In the genomic region with DNA sequence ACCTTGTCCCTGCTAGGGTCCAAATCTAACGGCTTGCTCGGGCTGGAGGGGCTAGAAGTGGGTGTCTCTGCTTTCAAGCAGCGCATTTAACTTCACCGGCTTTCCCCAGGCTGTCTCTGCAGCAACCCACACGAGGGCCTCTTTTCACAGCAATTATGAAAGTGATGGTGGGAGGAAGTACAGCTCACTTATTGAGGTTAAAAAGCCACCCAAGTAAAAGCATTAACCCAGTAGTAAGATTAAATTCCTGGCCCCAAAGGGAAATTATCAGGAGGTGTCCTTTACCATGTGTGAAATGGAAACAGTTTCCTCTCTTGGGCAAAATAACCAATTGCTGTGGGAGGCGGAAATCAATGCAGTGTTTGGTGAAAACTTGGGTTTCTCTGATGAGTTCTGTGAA, we compare ENCODE assay signal across 8 cellular contexts. TPM values are rescaled to one million over a fixed set of nuclear protein-coding genes. Genes with fewer than 3 reads are reported as not detected.
A peak's percentile ranks its signal among the peaks of the same experiment; 100 is the strongest.
DNase-seq lines count a peak whose midpoint lies in the region; ATAC-seq and TF ChIP-seq lines count a peak whose summit lies in the region.

No MANE protein-coding gene starts in this region.

- POLR2A ChIA-PET in HEK293 (lab: Yijun Ruan, JAX), result no interaction called here

- no peak overlapping the region for H3K9ac ChIP-seq in trophoblast cell (ENCODE audit: low read length)

- no CpG with 5 or more reads among the region's 6 CpGs for WGBS in trophoblast cell (ENCODE audit: extremely low coverage, insufficient coverage, insufficient read length)
- 45 to 46% methylated on average over 5 to 6 of the region's 6 CpGs for WGBS in gastroesophageal sphincter (ENCODE audit: low coverage in 1 of 2), 2 donors

- no peak overlapping the region for H4K91ac ChIP-seq in trophoblast cell (ENCODE audit: low read depth, low read length)

- no peak overlapping the region for H3K14ac ChIP-seq in trophoblast cell (ENCODE audit: low read length)

- no peak for TF ChIP-seq CTCF in GM12865 (IDR thresholded peaks at IDR 0.05; ENCODE audit: insufficient read depth, low read depth, low read length, missing control alignments)
- no peak for TF ChIP-seq CTCF in HEK293 (tag by site-specific recombination; IDR thresholded peaks at IDR 0.05)
- no peak for TF ChIP-seq CTCF in gastroesophageal sphincter (IDR thresholded peaks at IDR 0.05)

- H2AFZ ChIP-seq in trophoblast cell (ENCODE audit: insufficient read depth, low read length, poor library complexity), result no peak overlapping the region

- no peak overlapping the region for H3K18ac ChIP-seq in trophoblast cell (ENCODE audit: low read length)

- H3K36me3 ChIP-seq in HEK293 (ENCODE audit: control insufficient read depth in 2 of 2, insufficient read depth in 1 of 2, low read length in 2 of 2) (no peaks in the 10 kb centered on the region), trophoblast cell (ENCODE audit: control insufficient read depth in 1 of 2, insufficient read depth in 2 of 2, low read length in 2 of 2) (no peaks in the 10 kb centered on the region), gastroesophageal sphincter (no peaks in the 10 kb centered on the region)

- H4K12ac ChIP-seq in trophoblast cell (ENCODE audit: low read depth, low read length), result no peak overlapping the region

- H2BK12ac ChIP-seq in trophoblast cell (ENCODE audit: low read length), result no peak overlapping the region

- no peak overlapping the region for H2BK120ac ChIP-seq in trophoblast cell (ENCODE audit: insufficient read depth, low read length, poor library complexity)

- no peak overlapping the region for H2BK5ac ChIP-seq in trophoblast cell (ENCODE audit: low read depth, low read length, poor library complexity)

- peak; percentile 71 for DNase-seq in GM12865 (ENCODE audit: low read depth)
- DNase-seq in activated CD4-positive, alpha-beta T cell treated with anti-CD3 and anti-CD28 coated beads for 4 hours, result peak; percentile 19
- DNase-seq in mesenteric fat pad (ENCODE audit: low spot score), result peak; percentile 37
- no peak for DNase-seq in DMS153 treated with DMSO at 0.1 percent for 48 hours (lab: John Stamatoyannopoulos, UW; ENCODE audit: unreplicated experiment)
- no peak for DNase-seq in trophoblast cell

- no peak for TF ChIP-seq EP300 in gastroesophageal sphincter (IDR thresholded peaks at IDR 0.05)

- no peak for ATAC-seq in HG03045 (IDR thresholded peaks at IDR 0.05; ENCODE audit: unreplicated experiment)
- ATAC-seq in gastroesophageal sphincter, result no peak

- no peak overlapping the region for H4K8ac ChIP-seq in trophoblast cell (ENCODE audit: low read depth, low read length)

- H3K4me1 ChIP-seq in HEK293 (ENCODE audit: control insufficient read depth, insufficient read depth, low read length), result no peaks in the 10 kb centered on the region
- H3K4me1 ChIP-seq in trophoblast cell (ENCODE audit: control insufficient read depth in 1 of 2, insufficient read depth in 2 of 2, low read length in 2 of 2), result peaks cover 0 to 2% of the 10 kb centered on the region in 2 experiments
- peaks cover 0 to 1% (median under 1%) of the 10 kb centered on the region in 3 donors for H3K4me1 ChIP-seq in gastroesophageal sphincter

- CTCF ChIA-PET in HEK293 (lab: Yijun Ruan, JAX), result interaction anchor here (0.6 to 4.2 kb wide), 6 partner anchors 8 to 424 kb away, joined by 3 to 56 read pairs (median 6); no protein-coding TSS in a partner anchor

- H3K27ac ChIP-seq in HEK293 (ENCODE audit: extremely low read depth, low read depth, low read length) (no peak overlapping the region), trophoblast cell (ENCODE audit: low read depth, low read length) (no peak overlapping the region), gastroesophageal sphincter (no peak overlapping the region)

- H3K79me2 ChIP-seq in trophoblast cell (ENCODE audit: control insufficient read depth, insufficient read depth, low read length, poor library complexity), result no peaks in the 10 kb centered on the region

- H3K27me3 ChIP-seq in trophoblast cell (ENCODE audit: insufficient read depth, low read length) (no peaks in the 10 kb centered on the region), gastroesophageal sphincter (no peaks in the 10 kb centered on the region)

- no peak overlapping the region for H2AK5ac ChIP-seq in trophoblast cell (ENCODE audit: low read length)

- TF ChIP-seq POLR2A in gastroesophageal sphincter (IDR thresholded peaks at IDR 0.05), result no peak

- no peak overlapping the region for H3K23ac ChIP-seq in trophoblast cell (ENCODE audit: low read length)

- no peak overlapping the region for H3K4ac ChIP-seq in trophoblast cell (ENCODE audit: low read depth, low read length)

- no peak overlapping the region for H3K4me2 ChIP-seq in trophoblast cell (ENCODE audit: low read length)

- H3K4me3 ChIP-seq in GM12865 (ENCODE audit: low read depth, low read length), result peak overlapping the region; percentile 19; the same call in 1 of the 2 replicates
- no peak overlapping the region for H3K4me3 ChIP-seq in HEK293 (ENCODE audit: low read depth, low read length)
- no peak overlapping the region for H3K4me3 ChIP-seq in trophoblast cell (ENCODE audit: low read depth, low read length)
- H3K4me3 ChIP-seq in gastroesophageal sphincter, result no peak overlapping the region

- H3K79me1 ChIP-seq in trophoblast cell (ENCODE audit: low read length), result no peaks in the 10 kb centered on the region

- H3K9me3 ChIP-seq in HEK293 (ENCODE audit: control insufficient read depth, insufficient read depth, low read depth, low read length) (no peaks in the 10 kb centered on the region), trophoblast cell (ENCODE audit: insufficient read depth, low read depth, low read length) (peaks cover 2% of the 10 kb centered on the region), gastroesophageal sphincter (no peaks in the 10 kb centered on the region)

TF ChIP-seq in HEK293, 187 proteins besides CTCF, POLR2A, EP300 and RAD21:
- TF ChIP-seq EGR2 (tag by site-specific recombination; IDR thresholded peaks at IDR 0.05; ENCODE audit: low read depth), result peak; percentile 64
- TF ChIP-seq ZFHX2 (tag by site-specific recombination; conservative IDR thresholded peaks at IDR 0.05), result peak; percentile 67
- TF ChIP-seq SP7 (tag by site-specific recombination; IDR thresholded peaks at IDR 0.05), result no peak
- TF ChIP-seq ZNF670 (tag by site-specific recombination; IDR thresholded peaks at IDR 0.05; ENCODE audit: low read depth), result no peak

RNA-seq across cellular contexts. Expression of a gene that starts 41.1 kb away (rescaled TPM):
- total RNA-seq in mesenteric fat pad (77.8 TPM), gastroesophageal sphincter (100 to 1,000 TPM; 127 to 182 (median 151) TPM)
- 53.6 and 53.7 TPM in 2 replicates for polyA plus RNA-seq in trophoblast cell (2013)

RNA-seq across cellular contexts. Expression of a gene that starts 45.5 kb away (rescaled TPM):
- total RNA-seq in mesenteric fat pad, result 0.84 TPM
- 1.9 and 2.3 TPM in 2 replicates for polyA plus RNA-seq in trophoblast cell (2013)
- 10 to 100 TPM in 1 of 4 donors, 1 to 10 TPM in 2, under 1 TPM in 1; 0.78 to 17.2 (median 1.1) TPM for total RNA-seq in gastroesophageal sphincter

RNA-seq across cellular contexts. Expression of a gene that starts 57.2 kb away (rescaled TPM):
- total RNA-seq in mesenteric fat pad, result not detected
- 0.05 and 0.06 TPM in 2 replicates for polyA plus RNA-seq in trophoblast cell (2013)
- under 1 TPM in 1 of 4 donors, not detected in 3; 0.54 TPM for total RNA-seq in gastroesophageal sphincter

Comparison
In these comparisons a context has a peak if more than half of its experiments do, and no peak if none do; other contexts are left out.
1. DNase-seq: peak in GM12865 (single experiment), activated CD4-positive, alpha-beta T cell treated with anti-CD3 and anti-CD28 coated beads for 4 hours (2 of 2) and mesenteric fat pad (single experiment); none in DMS153 treated with DMSO at 0.1 percent for 48 hours (single experiment) and trophoblast cell (0 of 2).